34 cellular contexts compared by ENCODE assay signal in the genomic region with DNA sequence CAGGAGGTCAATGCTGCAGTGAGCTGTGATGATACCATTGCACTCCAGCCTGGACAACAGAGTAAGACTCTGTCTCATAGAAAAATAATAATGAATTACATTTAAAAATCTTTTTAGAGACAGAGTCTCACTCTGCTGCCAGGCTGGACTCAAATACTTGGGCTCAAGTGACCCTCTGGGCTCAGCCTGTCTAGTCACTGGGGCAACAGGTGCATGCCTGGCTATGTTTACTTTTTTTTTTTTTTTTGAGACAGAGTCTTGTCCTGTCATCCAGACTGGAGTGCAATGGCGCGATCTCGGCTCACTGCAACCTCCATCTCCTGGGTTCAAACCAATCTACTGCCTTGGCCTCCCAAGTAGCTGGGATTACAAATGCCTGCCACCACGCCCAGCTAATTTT. TPM values are rescaled to one million over a fixed set of nuclear protein-coding genes. Genes with fewer than 3 reads are reported as not detected.
"Had no signal": no experiment of that assay in that cellular context is flagged by ENCODE, and none has a peak within 500 bp of the region (broad histone marks: within the 10 kb centered on the region; RNA-seq: fewer than 3 reads in every experiment).

No MANE protein-coding gene starts in this region.

- H3K36me3 ChIP-seq: adrenal gland, brain microvascular endothelial cell, breast epithelium had no signal

- DNase-seq: activated B cell treated with CpG ODN at 0.5 μM for 24 hours; activated CD4-positive, alpha-beta memory T cell treated with anti-CD3 and anti-CD28 coated beads for 36 hours; activated CD4-positive, alpha-beta T cell treated with anti-CD3 and anti-CD28 coated beads for 4 hours; activated CD4-positive, alpha-beta T cell treated with anti-CD3 and anti-CD28 coated beads, Interleukin-2, amount 10 ng/mL, durations not matched to agents 24 days and 14 days; activated CD4-positive, alpha-beta T cell treated with anti-CD3 and anti-CD28 coated beads, Interleukin-2, amount 50 U/mL, for 1 hour; activated CD4-positive, alpha-beta T cell treated with anti-CD3 and anti-CD28 coated beads, Interleukin-2, amount 50 U/mL, for 4 hours; activated CD4-positive, CD25-positive, alpha-beta regulatory T cell treated with anti-CD3 and anti-CD28 coated beads, Interleukin-2, amount 50 U/mL, for 72 hours; activated CD8-positive, alpha-beta memory T cell treated with anti-CD3 and anti-CD28 coated beads, Interleukin-2, amount 50 U/mL, for 4 hours; activated CD8-positive, alpha-beta T cell treated with anti-CD3 and anti-CD28 coated beads for 36 hours; activated effector memory CD4-positive, alpha-beta T cell treated with anti-CD3 and anti-CD28 coated beads, Interleukin-2, amount 50 U/mL, for 16 hours; activated gamma-delta T cell treated with Interleukin-2 at 50 U/mL for 16 hours; activated naive CD4-positive, alpha-beta T cell; activated naive CD4-positive, alpha-beta T cell treated with anti-CD3 and anti-CD28 coated beads for 36 hours; activated naive CD4-positive, alpha-beta T cell treated with anti-CD3 and anti-CD28 coated beads, Interleukin-2, amount 50 U/mL, for 16 hours; activated naive CD8-positive, alpha-beta T cell treated with anti-CD3 and anti-CD28 coated beads for 36 hours; activated T-cell treated with anti-CD3 and anti-CD28 coated beads for 4 hours; activated T-cell treated with anti-CD3 and anti-CD28 coated beads, Interleukin-2, amount 50 U/mL, for 1 hour; activated T-cell treated with anti-CD3 and anti-CD28 coated beads, Interleukin-2, amount 50 U/mL, for 4 hours; activated T-cell treated with anti-CD3 and anti-CD28 coated beads, Interleukin-2, amount 50 U/mL, for 72 hours; adrenal gland; amniotic stem cell; aorta; body of pancreas; brain microvascular endothelial cell; central memory CD4-positive, alpha-beta T cell; T-helper 2 cell; T-helper 9 cell had no signal

- FAIRE-seq: astrocyte, TTC549 had no signal

- H3K9me3 ChIP-seq: adrenal gland, body of pancreas, breast epithelium had no signal

- ATAC-seq: activated CD8-positive, alpha-beta T cell treated with anti-CD3 and anti-CD28 coated beads for 36 hours; activated naive CD4-positive, alpha-beta T cell treated with anti-CD3 and anti-CD28 coated beads, Interleukin-2, amount 50 U/mL, for 72 hours; activated T-cell treated with anti-CD3 and anti-CD28 coated beads, Interleukin-2, amount 50 U/mL, for 4 hours; activated T-cell treated with anti-CD3 and anti-CD28 coated beads, Interleukin-2, amount 50 U/mL, for 72 hours; activated T-helper 17 cell treated with anti-CD3 and anti-CD28 coated beads, Interleukin-2, amount 50 U/mL, for 72 hours; body of pancreas had no signal

- H3K27me3 ChIP-seq: adrenal gland, body of pancreas, brain microvascular endothelial cell, breast epithelium had no signal

- H3K27ac ChIP-seq: adrenal gland, body of pancreas, brain microvascular endothelial cell, breast epithelium, VCaP had no signal

- H3K4me3 ChIP-seq: adrenal gland, body of pancreas, breast epithelium had no signal

RNA-seq across cellular contexts. Expression of a gene that starts 8.2 kb away (rescaled TPM):
- total RNA-seq: body of pancreas had no signal

RNA-seq across cellular contexts. Expression of a gene that starts 58.3 kb away (rescaled TPM):
- total RNA-seq: activated CD4-positive, alpha-beta T cell treated with anti-CD3 and anti-CD28 coated beads, Interleukin-2, amount 10 ng/mL, durations not matched to agents 24 days and 14 days; activated CD8-positive, alpha-beta memory T cell treated with anti-CD3 and anti-CD28 coated beads for 36 hours; activated CD8-positive, alpha-beta T cell treated with anti-CD3 and anti-CD28 coated beads for 36 hours; activated naive CD4-positive, alpha-beta T cell treated with anti-CD3 and anti-CD28 coated beads for 36 hours; activated naive CD4-positive, alpha-beta T cell treated with anti-CD3 and anti-CD28 coated beads, Interleukin-2, amount 50 U/mL, for 72 hours; activated naive CD8-positive, alpha-beta T cell treated with anti-CD3 and anti-CD28 coated beads for 36 hours; activated T-helper 17 cell treated with anti-CD3 and anti-CD28 coated beads, Interleukin-2, amount 50 U/mL, for 72 hours had no signal
